ENCODE assay signal across 8 cellular contexts in the genomic region with DNA sequence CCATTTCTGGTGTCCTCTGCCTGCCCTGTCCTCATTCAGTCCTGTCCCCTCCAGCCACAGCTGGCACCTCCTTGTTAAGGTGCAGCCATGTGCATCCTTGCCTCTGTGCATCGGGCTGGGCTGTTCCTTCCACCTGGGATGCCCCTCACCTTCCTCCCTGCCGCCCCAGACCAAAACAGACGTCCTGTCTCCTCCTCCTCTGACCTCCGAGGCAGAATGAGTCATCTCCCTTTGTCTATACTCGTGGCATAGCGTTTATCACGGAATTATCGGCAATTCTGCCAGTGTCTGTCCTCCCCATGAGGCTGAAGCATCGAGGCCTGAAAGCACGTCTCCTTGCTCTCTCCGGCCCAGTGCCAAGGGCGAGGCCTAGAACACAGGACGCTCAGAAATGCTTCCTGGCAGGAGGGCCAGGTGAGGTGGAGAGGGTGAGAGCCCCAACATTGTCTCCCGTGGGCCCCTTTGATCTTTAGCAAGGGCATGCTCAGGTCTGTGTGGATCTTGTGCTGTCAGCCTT. TPM values are rescaled to one million over a fixed set of nuclear protein-coding genes. Genes with fewer than 3 reads are reported as not detected.
DNase-seq lines count a peak whose midpoint lies in the region; ATAC-seq and TF ChIP-seq lines count a peak whose summit lies in the region.

No MANE protein-coding gene starts in this region.

- H3K27ac Mint-ChIP-seq in WTC11 (peak overlapping the region; percentile 17), immature natural killer cell (peak overlapping the region in 3 of 6 donors; percentile 16 to 66 (median 25))

- H3K27ac ChIP-seq in heart right ventricle, result peak overlapping the region in 9 of 10 donors; percentile 34 to 80 (median 64)
- H3K27ac ChIP-seq in subcutaneous abdominal adipose tissue (ENCODE audit: low read depth, low read length), result no peak overlapping the region

- POLR2A ChIA-PET in WTC11 (lab: Charles Lee), result no interaction called here

- H3K4me3 ChIP-seq in heart right ventricle (peak overlapping the region in 1 of 10 donors; percentile 12), subcutaneous abdominal adipose tissue (ENCODE audit: low read depth in 1 of 5, low read length in 5 of 5) (peak overlapping the region in 3 of 5 donors; percentile 2 to 6 (median 3))

- H3K27me3 ChIP-seq in heart right ventricle, result no peaks in the 10 kb centered on the region
- no peaks in the 10 kb centered on the region for H3K27me3 ChIP-seq in subcutaneous abdominal adipose tissue (ENCODE audit: control insufficient read depth in 5 of 5, insufficient read depth in 4 of 5, low read length in 5 of 5)

- CTCF ChIA-PET in WTC11 (lab: Charles Lee), result interaction anchor here (1.1 kb wide), 1 partner anchor 8 kb away, joined by 3 read pairs; no protein-coding TSS in a partner anchor

- H3K27me3 Mint-ChIP-seq in WTC11 (ENCODE audit: low read depth) (peaks cover 90% of the 10 kb centered on the region), immature natural killer cell (ENCODE audit: low read depth in 3 of 3) (peaks cover 0 to 14% (median 8%) of the 10 kb centered on the region in 3 donors)

- H3K36me3 Mint-ChIP-seq in WTC11 (no peaks in the 10 kb centered on the region), immature natural killer cell (no peaks in the 10 kb centered on the region)

- H3K9me3 ChIP-seq in heart right ventricle, result no peaks in the 10 kb centered on the region
- no peaks in the 10 kb centered on the region for H3K9me3 ChIP-seq in subcutaneous abdominal adipose tissue (ENCODE audit: control insufficient read depth in 5 of 5, low read length in 5 of 5)

- intact Hi-C loops in heart right ventricle (cut with DNase I) (loop anchor here in 4 of 10 donors (5.0 to 10.0 kb wide), 4 partner anchors 46 to 349 kb away; a partner anchor contains a TSS), cardiac septum (cut with DNase I) (loop anchor here (10.0 kb wide), 1 partner anchor 99 kb away; no protein-coding TSS in a partner anchor)

- H3K4me3 Mint-ChIP-seq in WTC11 (peak overlapping the region; percentile 24; the same call in 1 of the 2 replicates), immature natural killer cell (peak overlapping the region in 3 of 5 donors; percentile 5 to 41 (median 20))

- H3K36me3 ChIP-seq in heart right ventricle (no peaks in the 10 kb centered on the region), subcutaneous abdominal adipose tissue (ENCODE audit: control insufficient read depth in 5 of 5, insufficient read depth in 5 of 5, low read length in 5 of 5) (no peaks in the 10 kb centered on the region)

- H3K9ac ChIP-seq in subcutaneous abdominal adipose tissue (ENCODE audit: low read length in 5 of 5), result peak overlapping the region in 1 of 5 donors; percentile 1

- no peak for DNase-seq in heart right ventricle
- no peak for DNase-seq in cardiac septum (ENCODE audit: low spot score)
- no peak for DNase-seq in WTC11 (ENCODE audit: low spot score)
- DNase-seq in immature natural killer cell, result no peak
- DNase-seq in hippocampal formation (lab: John Stamatoyannopoulos, UW), result no peak

- H3K9me3 Mint-ChIP-seq in WTC11, result no peaks in the 10 kb centered on the region
- no peaks in the 10 kb centered on the region for H3K9me3 Mint-ChIP-seq in immature natural killer cell

- H3K4me1 Mint-ChIP-seq in WTC11, result peaks cover 42% of the 10 kb centered on the region
- peaks cover 28 to 41% of the 10 kb centered on the region in 2 donors for H3K4me1 Mint-ChIP-seq in immature natural killer cell

- H3K4me1 ChIP-seq in heart right ventricle (peaks cover 26 to 58% (median 47%) of the 10 kb centered on the region in 9 donors), subcutaneous abdominal adipose tissue (ENCODE audit: control insufficient read depth in 5 of 5, insufficient read depth in 5 of 5, low read length in 5 of 5) (peaks cover 6 to 42% (median 28%) of the 10 kb centered on the region in 5 donors)

- peak in 1 of 8 donors; percentile 9 for ATAC-seq in heart right ventricle
- no peak for ATAC-seq in WTC11
- ATAC-seq in GM19467 (IDR thresholded peaks at IDR 0.05; ENCODE audit: unreplicated experiment), result no peak
- no peak for ATAC-seq in HG02571 (IDR thresholded peaks at IDR 0.05; ENCODE audit: unreplicated experiment)

- WGBS in heart right ventricle, 2 donors, result 13 to 14% methylated on average over 14 of the region's 14 CpGs

- no peak for TF ChIP-seq CTCF in heart right ventricle (IDR thresholded peaks at IDR 0.05)
- no peak for TF ChIP-seq CTCF in WTC11 (IDR thresholded peaks at IDR 0.05)

TF ChIP-seq in WTC11, 78 proteins besides CTCF, POLR2A, EP300 and RAD21:
- no peak for TF ChIP-seq NR2C2 (CRISPR knock-in tag; IDR thresholded peaks at IDR 0.05)
- TF ChIP-seq FOXP1 (CRISPR knock-in tag; IDR thresholded peaks at IDR 0.05; ENCODE audit: borderline replicate concordance), result 0 out of 2 replicates have a peak, but pooled peaks have one; percentile 16
TF ChIP-seq in WTC11: peak in this region for 1.

RNA-seq across cellular contexts. Expression of a gene that starts 4.6 kb away (rescaled TPM):
- total RNA-seq in heart right ventricle (10 to 100 TPM; 15.8 to 32.0 (median 20.9) TPM), cardiac septum (28.8 TPM), WTC11 (2021) (7.3 to 12.7 TPM (median 8.1 TPM) in 3 replicates)
- polyA plus RNA-seq in heart right ventricle (10 to 100 TPM; 13.8 to 17.5 TPM), immature natural killer cell (1 to 10 TPM; 1.5 to 6.2 (median 2.0) TPM)
